1 cellular context compared by ENCODE assay signal in the genomic region with DNA sequence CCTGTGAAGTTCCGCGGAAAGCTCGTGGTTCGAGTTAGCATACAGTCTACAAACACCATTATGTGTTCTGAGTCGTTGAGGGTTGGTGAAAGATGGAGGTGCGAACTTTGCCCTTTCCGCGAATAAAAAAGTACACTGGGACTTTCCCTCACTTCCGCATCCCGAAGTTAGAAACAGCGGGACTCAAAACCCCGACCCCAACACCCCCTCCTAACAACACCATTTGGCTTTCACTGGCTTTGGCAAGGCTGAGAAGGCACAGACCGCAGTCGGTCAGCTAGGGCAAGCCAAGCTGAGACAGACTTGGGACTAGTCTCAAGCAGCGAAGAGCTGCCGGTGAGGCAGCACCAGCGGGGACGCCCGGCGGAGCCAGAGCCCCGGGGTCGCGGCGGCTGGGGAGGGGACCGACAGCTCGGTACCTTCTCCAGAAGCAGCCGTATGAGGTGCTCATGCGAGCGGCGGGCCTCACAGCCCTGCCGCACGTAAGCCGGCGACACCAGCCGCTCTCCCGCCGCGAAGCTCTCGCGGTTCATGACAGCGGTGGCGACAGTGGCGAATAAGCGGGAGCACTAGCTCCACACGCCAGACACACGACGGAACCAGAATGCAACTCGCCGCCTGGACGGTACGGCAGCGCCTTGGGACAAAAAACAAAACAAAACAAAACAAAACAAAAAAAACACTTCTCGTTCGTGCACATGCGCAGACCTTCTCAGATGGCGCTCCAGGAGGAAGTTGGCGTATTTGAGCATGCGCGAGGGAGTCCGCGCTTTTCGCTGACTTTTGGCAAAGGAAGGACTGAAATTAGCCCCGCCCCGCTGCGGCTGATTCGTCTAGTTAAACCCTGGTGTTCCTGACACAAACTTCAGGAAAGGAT.
A peak's percentile ranks its signal among the peaks of the same experiment; 100 is the strongest.
TF ChIP-seq lines count a peak whose summit lies in the region.

A gene (minus strand): TSS at position 613 of the 877 bp plus-strand sequence. CDS start 80 bp downstream, at position 533.

TF ChIP-seq in HepG2, 621 proteins besides CTCF, POLR2A, EP300 and RAD21 (continued from another document and continues in another):
- TF ChIP-seq, protein P1, sequence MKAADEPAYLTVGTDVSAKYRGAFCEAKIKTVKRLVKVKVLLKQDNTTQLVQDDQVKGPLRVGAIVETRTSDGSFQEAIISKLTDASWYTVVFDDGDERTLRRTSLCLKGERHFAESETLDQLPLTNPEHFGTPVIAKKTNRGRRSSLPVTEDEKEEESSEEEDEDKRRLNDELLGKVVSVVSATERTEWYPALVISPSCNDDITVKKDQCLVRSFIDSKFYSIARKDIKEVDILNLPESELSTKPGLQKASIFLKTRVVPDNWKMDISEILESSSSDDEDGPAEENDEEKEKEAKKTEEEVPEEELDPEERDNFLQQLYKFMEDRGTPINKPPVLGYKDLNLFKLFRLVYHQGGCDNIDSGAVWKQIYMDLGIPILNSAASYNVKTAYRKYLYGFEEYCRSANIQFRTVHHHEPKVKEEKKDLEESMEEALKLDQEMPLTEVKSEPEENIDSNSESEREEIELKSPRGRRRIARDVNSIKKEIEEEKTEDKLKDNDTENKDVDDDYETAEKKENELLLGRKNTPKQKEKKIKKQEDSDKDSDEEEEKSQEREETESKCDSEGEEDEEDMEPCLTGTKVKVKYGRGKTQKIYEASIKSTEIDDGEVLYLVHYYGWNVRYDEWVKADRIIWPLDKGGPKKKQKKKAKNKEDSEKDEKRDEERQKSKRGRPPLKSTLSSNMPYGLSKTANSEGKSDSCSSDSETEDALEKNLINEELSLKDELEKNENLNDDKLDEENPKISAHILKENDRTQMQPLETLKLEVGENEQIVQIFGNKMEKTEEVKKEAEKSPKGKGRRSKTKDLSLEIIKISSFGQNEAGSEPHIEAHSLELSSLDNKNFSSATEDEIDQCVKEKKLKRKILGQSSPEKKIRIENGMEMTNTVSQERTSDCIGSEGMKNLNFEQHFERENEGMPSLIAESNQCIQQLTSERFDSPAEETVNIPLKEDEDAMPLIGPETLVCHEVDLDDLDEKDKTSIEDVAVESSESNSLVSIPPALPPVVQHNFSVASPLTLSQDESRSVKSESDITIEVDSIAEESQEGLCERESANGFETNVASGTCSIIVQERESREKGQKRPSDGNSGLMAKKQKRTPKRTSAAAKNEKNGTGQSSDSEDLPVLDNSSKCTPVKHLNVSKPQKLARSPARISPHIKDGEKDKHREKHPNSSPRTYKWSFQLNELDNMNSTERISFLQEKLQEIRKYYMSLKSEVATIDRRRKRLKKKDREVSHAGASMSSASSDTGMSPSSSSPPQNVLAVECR (CRISPR knock-in tag; IDR thresholded peaks at IDR 0.05; ENCODE audit: borderline replicate concordance), result peak; percentile 79; the same call in 1 of the 2 replicates
- no peak for TF ChIP-seq SYNCRIP (IDR thresholded peaks at IDR 0.05; ENCODE audit: insufficient read depth, low read depth, low read length)
- TF ChIP-seq, protein P2, sequence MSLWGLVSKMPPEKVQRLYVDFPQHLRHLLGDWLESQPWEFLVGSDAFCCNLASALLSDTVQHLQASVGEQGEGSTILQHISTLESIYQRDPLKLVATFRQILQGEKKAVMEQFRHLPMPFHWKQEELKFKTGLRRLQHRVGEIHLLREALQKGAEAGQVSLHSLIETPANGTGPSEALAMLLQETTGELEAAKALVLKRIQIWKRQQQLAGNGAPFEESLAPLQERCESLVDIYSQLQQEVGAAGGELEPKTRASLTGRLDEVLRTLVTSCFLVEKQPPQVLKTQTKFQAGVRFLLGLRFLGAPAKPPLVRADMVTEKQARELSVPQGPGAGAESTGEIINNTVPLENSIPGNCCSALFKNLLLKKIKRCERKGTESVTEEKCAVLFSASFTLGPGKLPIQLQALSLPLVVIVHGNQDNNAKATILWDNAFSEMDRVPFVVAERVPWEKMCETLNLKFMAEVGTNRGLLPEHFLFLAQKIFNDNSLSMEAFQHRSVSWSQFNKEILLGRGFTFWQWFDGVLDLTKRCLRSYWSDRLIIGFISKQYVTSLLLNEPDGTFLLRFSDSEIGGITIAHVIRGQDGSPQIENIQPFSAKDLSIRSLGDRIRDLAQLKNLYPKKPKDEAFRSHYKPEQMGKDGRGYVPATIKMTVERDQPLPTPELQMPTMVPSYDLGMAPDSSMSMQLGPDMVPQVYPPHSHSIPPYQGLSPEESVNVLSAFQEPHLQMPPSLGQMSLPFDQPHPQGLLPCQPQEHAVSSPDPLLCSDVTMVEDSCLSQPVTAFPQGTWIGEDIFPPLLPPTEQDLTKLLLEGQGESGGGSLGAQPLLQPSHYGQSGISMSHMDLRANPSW (CRISPR knock-in tag; IDR thresholded peaks at IDR 0.05; ENCODE audit: borderline replicate concordance), result 0 out of 2 replicates have a peak, but pooled peaks have one; percentile 9
- 0 out of 2 replicates have a peak, but pooled peaks have one; percentile 22 for TF ChIP-seq HCFC1 (IDR thresholded peaks at IDR 0.05; ENCODE audit: low read depth, low read length)
- TF ChIP-seq DR1 (CRISPR knock-in tag; IDR thresholded peaks at IDR 0.05), result peak; percentile 36; the same call in 1 of the 2 replicates
- TF ChIP-seq ZNF839 (CRISPR knock-in tag; IDR thresholded peaks at IDR 0.05; ENCODE audit: borderline replicate concordance), result no peak; the same call in 1 of the 2 replicates
- TF ChIP-seq, protein P3, sequence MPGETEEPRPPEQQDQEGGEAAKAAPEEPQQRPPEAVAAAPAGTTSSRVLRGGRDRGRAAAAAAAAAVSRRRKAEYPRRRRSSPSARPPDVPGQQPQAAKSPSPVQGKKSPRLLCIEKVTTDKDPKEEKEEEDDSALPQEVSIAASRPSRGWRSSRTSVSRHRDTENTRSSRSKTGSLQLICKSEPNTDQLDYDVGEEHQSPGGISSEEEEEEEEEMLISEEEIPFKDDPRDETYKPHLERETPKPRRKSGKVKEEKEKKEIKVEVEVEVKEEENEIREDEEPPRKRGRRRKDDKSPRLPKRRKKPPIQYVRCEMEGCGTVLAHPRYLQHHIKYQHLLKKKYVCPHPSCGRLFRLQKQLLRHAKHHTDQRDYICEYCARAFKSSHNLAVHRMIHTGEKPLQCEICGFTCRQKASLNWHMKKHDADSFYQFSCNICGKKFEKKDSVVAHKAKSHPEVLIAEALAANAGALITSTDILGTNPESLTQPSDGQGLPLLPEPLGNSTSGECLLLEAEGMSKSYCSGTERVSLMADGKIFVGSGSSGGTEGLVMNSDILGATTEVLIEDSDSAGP (CRISPR knock-in tag; IDR thresholded peaks at IDR 0.05; ENCODE audit: borderline replicate concordance), result peak; percentile 72; the same call in 1 of the 2 replicates
- TF ChIP-seq ZNF17 (CRISPR knock-in tag; IDR thresholded peaks at IDR 0.05), result no peak
- no peak; the same call in 1 of the 2 replicates for TF ChIP-seq RFXAP (CRISPR knock-in tag; IDR thresholded peaks at IDR 0.05; ENCODE audit: borderline replicate concordance)
- TF ChIP-seq AGO1 (IDR thresholded peaks at IDR 0.05; ENCODE audit: low read depth, low read length, poor library complexity, severe bottlenecking), result peak; percentile 64
- TF ChIP-seq PTBP1 (IDR thresholded peaks at IDR 0.05; ENCODE audit: low read depth, low read length, poor library complexity, severe bottlenecking), result no peak
- TF ChIP-seq, protein P4, sequence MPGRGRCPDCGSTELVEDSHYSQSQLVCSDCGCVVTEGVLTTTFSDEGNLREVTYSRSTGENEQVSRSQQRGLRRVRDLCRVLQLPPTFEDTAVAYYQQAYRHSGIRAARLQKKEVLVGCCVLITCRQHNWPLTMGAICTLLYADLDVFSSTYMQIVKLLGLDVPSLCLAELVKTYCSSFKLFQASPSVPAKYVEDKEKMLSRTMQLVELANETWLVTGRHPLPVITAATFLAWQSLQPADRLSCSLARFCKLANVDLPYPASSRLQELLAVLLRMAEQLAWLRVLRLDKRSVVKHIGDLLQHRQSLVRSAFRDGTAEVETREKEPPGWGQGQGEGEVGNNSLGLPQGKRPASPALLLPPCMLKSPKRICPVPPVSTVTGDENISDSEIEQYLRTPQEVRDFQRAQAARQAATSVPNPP (CRISPR knock-in tag; IDR thresholded peaks at IDR 0.05), result peak; percentile 47; the same call in 1 of the 2 replicates
- peak; percentile 88 for TF ChIP-seq YEATS2 (CRISPR knock-in tag; IDR thresholded peaks at IDR 0.05; ENCODE audit: borderline replicate concordance)
- TF ChIP-seq, protein P5, sequence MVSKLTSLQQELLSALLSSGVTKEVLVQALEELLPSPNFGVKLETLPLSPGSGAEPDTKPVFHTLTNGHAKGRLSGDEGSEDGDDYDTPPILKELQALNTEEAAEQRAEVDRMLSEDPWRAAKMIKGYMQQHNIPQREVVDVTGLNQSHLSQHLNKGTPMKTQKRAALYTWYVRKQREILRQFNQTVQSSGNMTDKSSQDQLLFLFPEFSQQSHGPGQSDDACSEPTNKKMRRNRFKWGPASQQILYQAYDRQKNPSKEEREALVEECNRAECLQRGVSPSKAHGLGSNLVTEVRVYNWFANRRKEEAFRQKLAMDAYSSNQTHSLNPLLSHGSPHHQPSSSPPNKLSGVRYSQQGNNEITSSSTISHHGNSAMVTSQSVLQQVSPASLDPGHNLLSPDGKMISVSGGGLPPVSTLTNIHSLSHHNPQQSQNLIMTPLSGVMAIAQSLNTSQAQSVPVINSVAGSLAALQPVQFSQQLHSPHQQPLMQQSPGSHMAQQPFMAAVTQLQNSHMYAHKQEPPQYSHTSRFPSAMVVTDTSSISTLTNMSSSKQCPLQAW (CRISPR knock-in tag; IDR thresholded peaks at IDR 0.05), result peak; percentile 73; the same call in 1 of the 2 replicates
- no peak; the same call in 1 of the 2 replicates for TF ChIP-seq ZNF550 (CRISPR knock-in tag; IDR thresholded peaks at IDR 0.05; ENCODE audit: borderline replicate concordance)
- 0 out of 2 replicates have a peak, but pooled peaks have one; percentile 23 for TF ChIP-seq SAFB2 (CRISPR knock-in tag; IDR thresholded peaks at IDR 0.05; ENCODE audit: borderline replicate concordance, low read depth)
- TF ChIP-seq, protein P6, sequence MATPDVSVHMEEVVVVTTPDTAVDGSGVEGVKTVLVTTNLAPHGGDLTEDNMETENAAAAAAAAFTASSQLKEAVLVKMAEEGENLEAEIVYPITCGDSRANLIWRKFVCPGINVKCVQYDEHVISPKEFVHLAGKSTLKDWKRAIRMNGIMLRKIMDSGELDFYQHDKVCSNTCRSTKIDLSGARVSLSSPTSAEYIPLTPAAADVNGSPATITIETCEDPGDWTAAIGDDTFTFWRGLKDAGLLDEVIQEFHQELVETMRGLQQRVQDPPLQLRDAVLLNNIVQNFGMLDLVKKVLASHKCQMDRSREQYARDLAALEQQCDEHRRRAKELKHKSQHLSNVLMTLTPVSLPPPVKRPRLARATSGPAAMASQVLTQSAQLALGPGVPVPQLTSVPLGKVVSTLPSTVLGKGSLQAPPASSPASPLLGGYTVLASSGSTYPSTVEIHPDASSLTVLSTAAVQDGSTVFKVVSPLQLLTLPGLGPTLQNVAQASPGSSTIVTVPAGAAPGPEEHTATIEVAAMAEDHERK (CRISPR knock-in tag; IDR thresholded peaks at IDR 0.05; ENCODE audit: low read depth), result 0 out of 2 replicates have a peak, but pooled peaks have one; percentile 36
- TF ChIP-seq, protein P7, sequence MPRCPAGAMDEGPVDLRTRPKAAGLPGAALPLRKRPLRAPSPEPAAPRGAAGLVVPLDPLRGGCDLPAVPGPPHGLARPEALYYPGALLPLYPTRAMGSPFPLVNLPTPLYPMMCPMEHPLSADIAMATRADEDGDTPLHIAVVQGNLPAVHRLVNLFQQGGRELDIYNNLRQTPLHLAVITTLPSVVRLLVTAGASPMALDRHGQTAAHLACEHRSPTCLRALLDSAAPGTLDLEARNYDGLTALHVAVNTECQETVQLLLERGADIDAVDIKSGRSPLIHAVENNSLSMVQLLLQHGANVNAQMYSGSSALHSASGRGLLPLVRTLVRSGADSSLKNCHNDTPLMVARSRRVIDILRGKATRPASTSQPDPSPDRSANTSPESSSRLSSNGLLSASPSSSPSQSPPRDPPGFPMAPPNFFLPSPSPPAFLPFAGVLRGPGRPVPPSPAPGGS (CRISPR knock-in tag; IDR thresholded peaks at IDR 0.05), result peak; percentile 66
- TF ChIP-seq, protein P8, sequence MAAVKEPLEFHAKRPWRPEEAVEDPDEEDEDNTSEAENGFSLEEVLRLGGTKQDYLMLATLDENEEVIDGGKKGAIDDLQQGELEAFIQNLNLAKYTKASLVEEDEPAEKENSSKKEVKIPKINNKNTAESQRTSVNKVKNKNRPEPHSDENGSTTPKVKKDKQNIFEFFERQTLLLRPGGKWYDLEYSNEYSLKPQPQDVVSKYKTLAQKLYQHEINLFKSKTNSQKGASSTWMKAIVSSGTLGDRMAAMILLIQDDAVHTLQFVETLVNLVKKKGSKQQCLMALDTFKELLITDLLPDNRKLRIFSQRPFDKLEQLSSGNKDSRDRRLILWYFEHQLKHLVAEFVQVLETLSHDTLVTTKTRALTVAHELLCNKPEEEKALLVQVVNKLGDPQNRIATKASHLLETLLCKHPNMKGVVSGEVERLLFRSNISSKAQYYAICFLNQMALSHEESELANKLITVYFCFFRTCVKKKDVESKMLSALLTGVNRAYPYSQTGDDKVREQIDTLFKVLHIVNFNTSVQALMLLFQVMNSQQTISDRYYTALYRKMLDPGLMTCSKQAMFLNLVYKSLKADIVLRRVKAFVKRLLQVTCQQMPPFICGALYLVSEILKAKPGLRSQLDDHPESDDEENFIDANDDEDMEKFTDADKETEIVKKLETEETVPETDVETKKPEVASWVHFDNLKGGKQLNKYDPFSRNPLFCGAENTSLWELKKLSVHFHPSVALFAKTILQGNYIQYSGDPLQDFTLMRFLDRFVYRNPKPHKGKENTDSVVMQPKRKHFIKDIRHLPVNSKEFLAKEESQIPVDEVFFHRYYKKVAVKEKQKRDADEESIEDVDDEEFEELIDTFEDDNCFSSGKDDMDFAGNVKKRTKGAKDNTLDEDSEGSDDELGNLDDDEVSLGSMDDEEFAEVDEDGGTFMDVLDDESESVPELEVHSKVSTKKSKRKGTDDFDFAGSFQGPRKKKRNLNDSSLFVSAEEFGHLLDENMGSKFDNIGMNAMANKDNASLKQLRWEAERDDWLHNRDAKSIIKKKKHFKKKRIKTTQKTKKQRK (IDR thresholded peaks at IDR 0.05; ENCODE audit: low read length), result no peak
- no peak for TF ChIP-seq SKI (IDR thresholded peaks at IDR 0.05; ENCODE audit: partially characterized antibody)
- TF ChIP-seq ZC3H13 (CRISPR knock-in tag; IDR thresholded peaks at IDR 0.05), result peak; percentile 29; the same call in 1 of the 2 replicates
- TF ChIP-seq, protein P9, sequence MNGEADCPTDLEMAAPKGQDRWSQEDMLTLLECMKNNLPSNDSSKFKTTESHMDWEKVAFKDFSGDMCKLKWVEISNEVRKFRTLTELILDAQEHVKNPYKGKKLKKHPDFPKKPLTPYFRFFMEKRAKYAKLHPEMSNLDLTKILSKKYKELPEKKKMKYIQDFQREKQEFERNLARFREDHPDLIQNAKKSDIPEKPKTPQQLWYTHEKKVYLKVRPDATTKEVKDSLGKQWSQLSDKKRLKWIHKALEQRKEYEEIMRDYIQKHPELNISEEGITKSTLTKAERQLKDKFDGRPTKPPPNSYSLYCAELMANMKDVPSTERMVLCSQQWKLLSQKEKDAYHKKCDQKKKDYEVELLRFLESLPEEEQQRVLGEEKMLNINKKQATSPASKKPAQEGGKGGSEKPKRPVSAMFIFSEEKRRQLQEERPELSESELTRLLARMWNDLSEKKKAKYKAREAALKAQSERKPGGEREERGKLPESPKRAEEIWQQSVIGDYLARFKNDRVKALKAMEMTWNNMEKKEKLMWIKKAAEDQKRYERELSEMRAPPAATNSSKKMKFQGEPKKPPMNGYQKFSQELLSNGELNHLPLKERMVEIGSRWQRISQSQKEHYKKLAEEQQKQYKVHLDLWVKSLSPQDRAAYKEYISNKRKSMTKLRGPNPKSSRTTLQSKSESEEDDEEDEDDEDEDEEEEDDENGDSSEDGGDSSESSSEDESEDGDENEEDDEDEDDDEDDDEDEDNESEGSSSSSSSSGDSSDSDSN (CRISPR knock-in tag; IDR thresholded peaks at IDR 0.05), result peak; percentile 85
- no peak; the same call in 1 of the 2 replicates for TF ChIP-seq ZNF274 (CRISPR knock-in tag; IDR thresholded peaks at IDR 0.05)
- TF ChIP-seq PHF8 (CRISPR knock-in tag; IDR thresholded peaks at IDR 0.05), result peak; percentile 90
- no peak for TF ChIP-seq ZNF672 (CRISPR knock-in tag; IDR thresholded peaks at IDR 0.05)
- TF ChIP-seq ZFAT (CRISPR knock-in tag; conservative IDR thresholded peaks at IDR 0.05), result peak; percentile 73; the same call in 1 of the 2 replicates
- no peak for TF ChIP-seq ZBTB3 (CRISPR knock-in tag; IDR thresholded peaks at IDR 0.05; ENCODE audit: borderline replicate concordance, low read depth)
- TF ChIP-seq FLYWCH1 (CRISPR knock-in tag; IDR thresholded peaks at IDR 0.05), result no peak
